ENCODE assay signal across 1 cellular context in genomic region chr5:81553570-81554212, GRCh38.
TF ChIP-seq lines count a peak whose summit lies in the region.

No MANE protein-coding gene starts in this region.

TF ChIP-seq in endothelial cell of umbilical vein, 7 proteins besides CTCF, POLR2A, EP300 and RAD21:
- TF ChIP-seq MYC (IDR thresholded peaks at IDR 0.05; ENCODE audit: low read depth, low read length), result no peak
- TF ChIP-seq POLR2AphosphoS5 (IDR thresholded peaks at IDR 0.05; ENCODE audit: insufficient read depth, low read depth, low read length), result peak; percentile 45
- peak; percentile 10 for TF ChIP-seq FOS (IDR thresholded peaks at IDR 0.05; ENCODE audit: borderline replicate concordance, insufficient read depth, low read length)
- peak; percentile 68 for TF ChIP-seq GATA2 (IDR thresholded peaks at IDR 0.05; ENCODE audit: insufficient read depth, insufficient read length, low read depth, low read length)
- no peak for TF ChIP-seq MAX (IDR thresholded peaks at IDR 0.05; ENCODE audit: insufficient read depth, insufficient read length)
- TF ChIP-seq JUN (IDR thresholded peaks at IDR 0.05; ENCODE audit: borderline replicate concordance, insufficient read depth, insufficient read length, low read depth), result no peak
- no peak for TF ChIP-seq EZH2 (IDR thresholded peaks at IDR 0.05; ENCODE audit: borderline replicate concordance, low read depth, low read length, severe bottlenecking)
TF ChIP-seq in endothelial cell of umbilical vein: peak in this region for 3.
